ENCODE assay signal across 22 cellular contexts in genomic region chr18:13547347-13547746, GRCh38.
"Had no signal": no experiment of that assay in that cellular context is flagged by ENCODE, and none has a peak within 500 bp of the region (broad histone marks: within the 10 kb centered on the region; RNA-seq: fewer than 3 reads in every experiment).

No MANE protein-coding gene starts in this region.

- H3K9me3 ChIP-seq: heart left ventricle, pancreas, tibial nerve had no signal

- H3K4me3 Mint-ChIP-seq: activated CD4-positive, alpha-beta T cell treated with anti-CD3 and anti-CD28 coated beads, Interleukin-2, amount 10 ng/mL, durations not matched to agents 24 days and 14 days; activated CD8-positive, alpha-beta T cell treated with anti-CD3 and anti-CD28 coated beads, Interleukin-2, amount 10 ng/mL, durations not matched to agents 7 days and 5 days; effector memory CD8-positive, alpha-beta T cell; stimulated activated effector memory CD8-positive, alpha-beta T cell treated with anti-CD3 and anti-CD28 coated beads, Interleukin-12 subunit alpha, Interleukin-12 subunit beta, amount 100 ng/mL, for 72 hours; T-helper 2 cell treated with Interferon-gamma antibody and Interleukin-4, amounts not matched to agents 5 μg/mL and 100 μg/mL, for 36 hours had no signal

- H3K27ac Mint-ChIP-seq: activated CD4-positive, alpha-beta T cell treated with anti-CD3 and anti-CD28 coated beads, Interleukin-2, amount 10 ng/mL, durations not matched to agents 24 days and 14 days; activated CD8-positive, alpha-beta T cell treated with anti-CD3 and anti-CD28 coated beads, Interleukin-2, amount 10 ng/mL, durations not matched to agents 7 days and 5 days; effector memory CD8-positive, alpha-beta T cell; stimulated activated effector memory CD8-positive, alpha-beta T cell treated with anti-CD3 and anti-CD28 coated beads, Interleukin-12 subunit alpha, Interleukin-12 subunit beta, amount 100 ng/mL, for 72 hours; T-helper 2 cell treated with Interferon-gamma antibody and Interleukin-4, amounts not matched to agents 5 μg/mL and 100 μg/mL, for 36 hours had no signal

- DNase-seq: activated CD4-positive, alpha-beta T cell treated with anti-CD3 and anti-CD28 coated beads, Interleukin-2, amount 10 ng/mL, durations not matched to agents 24 days and 14 days; activated CD4-positive, CD25-positive, alpha-beta regulatory T cell; activated CD8-positive, alpha-beta T cell treated with anti-CD3 and anti-CD28 coated beads, Interleukin-2, amount 10 ng/mL, durations not matched to agents 7 days and 5 days; activated naive CD4-positive, alpha-beta T cell treated with Interleukin-2 at 50 U/mL for 16 hours; activated T-cell treated with anti-CD3 and anti-CD28 coated beads for 4 hours; anterior cingulate cortex; cerebellar nuclear complex; dermis blood vessel endothelial cell; effector memory CD8-positive, alpha-beta T cell; foreskin melanocyte; heart left ventricle; left colon; midbrain; stimulated activated CD4-positive, alpha-beta T cell treated with anti-CD3 and anti-CD28 coated beads, Interleukin-12 subunit alpha, Interleukin-12 subunit beta, amount 100 ng/mL, for 4 hours; stimulated activated CD4-positive, alpha-beta T cell treated with anti-CD3 and anti-CD28 coated beads, Interleukin-2, amount 100 ng/mL, for 24 hours; SW 1271 had no signal

- H3K27ac ChIP-seq: epithelial cell of prostate, pancreas had no signal

- H3K36me3 ChIP-seq: heart left ventricle, pancreas, tibial nerve had no signal

- H3K4me1 ChIP-seq: pancreas had no signal

- H3K4me3 ChIP-seq: heart left ventricle, lung, pancreas, tibial nerve had no signal

- H3K27me3 Mint-ChIP-seq: activated CD4-positive, alpha-beta T cell treated with anti-CD3 and anti-CD28 coated beads, Interleukin-2, amount 10 ng/mL, durations not matched to agents 24 days and 14 days; effector memory CD8-positive, alpha-beta T cell had no signal

- H3K36me3 Mint-ChIP-seq: stimulated activated effector memory CD8-positive, alpha-beta T cell treated with anti-CD3 and anti-CD28 coated beads, Interleukin-12 subunit alpha, Interleukin-12 subunit beta, amount 100 ng/mL, for 72 hours had no signal

- H3K9me3 Mint-ChIP-seq: effector memory CD8-positive, alpha-beta T cell; stimulated activated effector memory CD8-positive, alpha-beta T cell treated with anti-CD3 and anti-CD28 coated beads, Interleukin-12 subunit alpha, Interleukin-12 subunit beta, amount 100 ng/mL, for 72 hours; T-helper 2 cell treated with Interferon-gamma antibody and Interleukin-4, amounts not matched to agents 5 μg/mL and 100 μg/mL, for 36 hours had no signal

- H3K27me3 ChIP-seq: heart left ventricle, pancreas, tibial nerve had no signal

- ATAC-seq: activated CD8-positive, alpha-beta T cell treated with anti-CD3 and anti-CD28 coated beads, Interleukin-2, amount 10 ng/mL, durations not matched to agents 7 days and 5 days; effector memory CD8-positive, alpha-beta T cell; heart left ventricle; left colon had no signal
